Comparison of ENCODE assay signal across 25 cellular contexts in genomic region chr7:43234968-43235367, GRCh38.
"Had no signal": no experiment of that assay in that cellular context is flagged by ENCODE, and none has a peak within 500 bp of the region (broad histone marks: within the 10 kb centered on the region; RNA-seq: fewer than 3 reads in every experiment).

No MANE protein-coding gene starts in this region.

- H3K4me1 Mint-ChIP-seq: immature natural killer cell; naive thymus-derived CD4-positive, alpha-beta T cell; stimulated activated naive B cell treated with anti-CD40 and anti-IgM and Interleukin-4, amounts not matched to agents 10 μg/mL and 1 μg/mL and 100 μg/mL, for 72 hours had no signal

- DNase-seq: immature natural killer cell; kidney; left colon; left lung; lower lobe of right lung; midbrain; mucosa of descending colon; naive thymus-derived CD4-positive, alpha-beta T cell; nucleus accumbens; pancreas; posterior cingulate gyrus; retina; right cardiac atrium; stimulated activated CD4-positive, alpha-beta T cell treated with anti-CD3 and anti-CD28 coated beads, Interleukin-12 subunit alpha, Interleukin-12 subunit beta, amount 100 ng/mL, for 4 hours; stimulated activated CD4-positive, alpha-beta T cell treated with anti-CD3 and anti-CD28 coated beads, Interleukin-15, amount 100 ng/mL, for 24 hours; stimulated activated CD4-positive, alpha-beta T cell treated with anti-CD3 and anti-CD28 coated beads, Interleukin-2, amount 100 ng/mL, for 24 hours; stimulated activated CD4-positive, alpha-beta T cell treated with anti-CD3 and anti-CD28 coated beads, Interleukin-4, amount 100 ng/mL, for 1 hour; stimulated activated naive B cell treated with anti-CD40 and anti-IgM and Interleukin-4, amounts not matched to agents 10 μg/mL and 1 μg/mL and 100 μg/mL, for 72 hours; transverse colon; upper lobe of left lung had no signal

- H3K9me3 Mint-ChIP-seq: immature natural killer cell; naive thymus-derived CD4-positive, alpha-beta T cell; natural killer cell treated with Interleukin-12 subunit alpha and Interleukin-12 subunit beta and Interleukin-15 and Interleukin-18, amount 100 ng/mL, for 72 hours; stimulated activated naive B cell treated with anti-CD40 and anti-IgM and Interleukin-4, amounts not matched to agents 10 μg/mL and 1 μg/mL and 100 μg/mL, for 72 hours; stimulated activated naive CD8-positive, alpha-beta T cell treated with anti-CD3 and anti-CD28 coated beads, Interleukin-15, Interleukin-2, amounts not matched to agents 100 ng/mL and 50 ng/mL, for 24 hours had no signal

- H3K27ac Mint-ChIP-seq: immature natural killer cell; natural killer cell treated with Interleukin-12 subunit alpha and Interleukin-12 subunit beta and Interleukin-15 and Interleukin-18, amount 100 ng/mL, for 72 hours; stimulated activated naive B cell treated with anti-CD40 and anti-IgM and Interleukin-4, amounts not matched to agents 10 μg/mL and 1 μg/mL and 100 μg/mL, for 72 hours; stimulated activated naive CD8-positive, alpha-beta T cell treated with anti-CD3 and anti-CD28 coated beads, Interleukin-15, Interleukin-2, amounts not matched to agents 100 ng/mL and 50 ng/mL, for 24 hours had no signal

- ATAC-seq: left colon; left lung; lower lobe of right lung; mucosa of descending colon; naive thymus-derived CD4-positive, alpha-beta T cell; pancreas; right cardiac atrium; sciatic nerve; stimulated activated naive B cell treated with anti-CD40 and anti-IgM and Interleukin-4, amounts not matched to agents 10 μg/mL and 1 μg/mL and 100 μg/mL, for 72 hours had no signal

- H3K4me3 ChIP-seq: left lung, lower lobe of right lung, mucosa of descending colon, pancreas, prostate gland, skin epidermis, transverse colon, upper lobe of left lung had no signal

- H3K27ac ChIP-seq: left lung, lower lobe of right lung, pancreas, prostate gland, skin epidermis, transverse colon, upper lobe of left lung had no signal

- H3K4me1 ChIP-seq: left lung, lower lobe of right lung, pancreas, prostate gland, transverse colon, upper lobe of left lung had no signal

- H3K9me3 ChIP-seq: left lung, lower lobe of right lung, mucosa of descending colon, pancreas, prostate gland, transverse colon, upper lobe of left lung had no signal

- H3K27me3 ChIP-seq: pancreas, transverse colon, upper lobe of left lung had no signal

- H3K4me3 Mint-ChIP-seq: immature natural killer cell; naive thymus-derived CD4-positive, alpha-beta T cell; natural killer cell treated with Interleukin-12 subunit alpha and Interleukin-12 subunit beta and Interleukin-15 and Interleukin-18, amount 100 ng/mL, for 72 hours; stimulated activated naive B cell treated with anti-CD40 and anti-IgM and Interleukin-4, amounts not matched to agents 10 μg/mL and 1 μg/mL and 100 μg/mL, for 72 hours; stimulated activated naive CD8-positive, alpha-beta T cell treated with anti-CD3 and anti-CD28 coated beads, Interleukin-15, Interleukin-2, amounts not matched to agents 100 ng/mL and 50 ng/mL, for 24 hours had no signal

- H3K36me3 ChIP-seq: left lung, lower lobe of right lung, pancreas, prostate gland, transverse colon, upper lobe of left lung had no signal
